8 cellular contexts compared by ENCODE assay signal in genomic region chr4:6943012-6943869, GRCh38. TPM values are rescaled to one million over a fixed set of nuclear protein-coding genes. Genes with fewer than 3 reads are reported as not detected.
DNase-seq lines count a peak whose midpoint lies in the region; ATAC-seq and TF ChIP-seq lines count a peak whose summit lies in the region.

No MANE protein-coding gene starts in this region.

- no peaks in the 10 kb centered on the region for H3K27me3 ChIP-seq in esophagus squamous epithelium

- TF ChIP-seq CTCF in esophagus squamous epithelium (IDR thresholded peaks at IDR 0.05) (no peak), progenitor cell of endocrine pancreas (IDR thresholded peaks at IDR 0.05; ENCODE audit: unreplicated experiment) (no peak), foreskin fibroblast (IDR thresholded peaks at IDR 0.05; ENCODE audit: low read depth, low read length) (no peak)

- H3K9me3 Mint-ChIP-seq in T-cell, result no peaks in the 10 kb centered on the region
- H3K9me3 Mint-ChIP-seq in progenitor cell of endocrine pancreas (ENCODE audit: low read depth), result no peaks in the 10 kb centered on the region

- WGBS in esophagus squamous epithelium, 2 donors, result 68 to 81% methylated on average over 16 to 18 of the region's 19 CpGs

- CTCF ChIA-PET in T-cell (lab: Charles Lee), result interaction anchor here (0.9 to 1.7 kb wide), 5 partner anchors 16 to 269 kb away, joined by 3 to 10 read pairs (median 4); a partner anchor contains a TSS

- H3K4me1 ChIP-seq in esophagus squamous epithelium, result peaks cover 12 to 59% (median 28%) of the 10 kb centered on the region in 3 donors

- H3K4me3 Mint-ChIP-seq in T-cell (peak overlapping the region; percentile 73 to 81 (median 75)), progenitor cell of endocrine pancreas (ENCODE audit: low read depth) (no peak overlapping the region)

- POLR2A ChIA-PET in T-cell (lab: Charles Lee), result interaction anchor here in 1 of 2 donors (1.0 kb wide), 1 partner anchor 16 kb away, joined by 3 read pairs; no protein-coding TSS in a partner anchor

- H3K27ac Mint-ChIP-seq in T-cell, result peak overlapping the region; percentile 94 to 96
- peak overlapping the region; percentile 82 for H3K27ac Mint-ChIP-seq in progenitor cell of endocrine pancreas

- ATAC-seq in T-cell (replicated peaks in 1 of 4) (peak in 1 of 4 experiments; percentile 16), GM19467 (IDR thresholded peaks at IDR 0.05; ENCODE audit: unreplicated experiment) (no peak), HG02970 (IDR thresholded peaks at IDR 0.05; ENCODE audit: low FRiP score, unreplicated experiment) (no peak)

- H3K36me3 ChIP-seq in esophagus squamous epithelium, result peaks cover 0 to 17% (median 0%) of the 10 kb centered on the region in 3 donors

- DNase-seq in Caki2 (ENCODE audit: low read depth), result peak; percentile 70
- no peak for DNase-seq in T-cell
- no peak for DNase-seq in esophagus squamous epithelium (lab: John Stamatoyannopoulos, UW)
- no peak for DNase-seq in progenitor cell of endocrine pancreas (ENCODE audit: low spot score, unreplicated experiment)
- DNase-seq in foreskin fibroblast, result no peak
- DNase-seq in NK-92 (lab: John Stamatoyannopoulos, UW; ENCODE audit: unreplicated experiment), result no peak

- H3K4me1 Mint-ChIP-seq in T-cell (peaks cover 72 to 84% (median 80%) of the 10 kb centered on the region in 3 donors), progenitor cell of endocrine pancreas (ENCODE audit: low read depth) (peaks cover 23% of the 10 kb centered on the region)

- TF ChIP-seq POLR2A in esophagus squamous epithelium (IDR thresholded peaks at IDR 0.05), result no peak

- peak overlapping the region; percentile 62 to 90 (median 74) for H3K27ac ChIP-seq in esophagus squamous epithelium

- no peak overlapping the region for H3K4me3 ChIP-seq in esophagus squamous epithelium
- H3K4me3 ChIP-seq in foreskin fibroblast (ENCODE audit: low read depth in 1 of 2, low read length in 2 of 2), result no peak overlapping the region

- H3K36me3 Mint-ChIP-seq in T-cell, result no peaks in the 10 kb centered on the region
- no peaks in the 10 kb centered on the region for H3K36me3 Mint-ChIP-seq in progenitor cell of endocrine pancreas (ENCODE audit: insufficient read depth)

- in situ Hi-C loops in Caki2 (cut with HindIII; ENCODE audit: low pct_unique_long_range_greater_than_20kb, low sequenced_read_pairs), result no loop called here

- no peaks in the 10 kb centered on the region for H3K9me3 ChIP-seq in esophagus squamous epithelium

- intact Hi-C loops in esophagus squamous epithelium (cut with DNase I), result no loop called here

- H3K27me3 Mint-ChIP-seq in T-cell, result no peaks in the 10 kb centered on the region
- H3K27me3 Mint-ChIP-seq in progenitor cell of endocrine pancreas, result no peaks in the 10 kb centered on the region

RNA-seq across cellular contexts. Expression of gene TBC1D14, which starts 33.6 kb away (rescaled TPM):
- total RNA-seq in Caki2 (2014; rRNA removed; shearing (Covaris generic); ENCODE audit: low replicate concordance), result 78.4 and 80.6 TPM in 2 replicates
- total RNA-seq in T-cell (10 to 100 TPM; 44.2 to 73.8 (median 62.3) TPM), esophagus squamous epithelium (10 to 100 TPM; 28.2 to 50.4 (median 42.1) TPM), progenitor cell of endocrine pancreas (60.8 and 61.8 TPM in 2 replicates)
